In the genomic region with DNA sequence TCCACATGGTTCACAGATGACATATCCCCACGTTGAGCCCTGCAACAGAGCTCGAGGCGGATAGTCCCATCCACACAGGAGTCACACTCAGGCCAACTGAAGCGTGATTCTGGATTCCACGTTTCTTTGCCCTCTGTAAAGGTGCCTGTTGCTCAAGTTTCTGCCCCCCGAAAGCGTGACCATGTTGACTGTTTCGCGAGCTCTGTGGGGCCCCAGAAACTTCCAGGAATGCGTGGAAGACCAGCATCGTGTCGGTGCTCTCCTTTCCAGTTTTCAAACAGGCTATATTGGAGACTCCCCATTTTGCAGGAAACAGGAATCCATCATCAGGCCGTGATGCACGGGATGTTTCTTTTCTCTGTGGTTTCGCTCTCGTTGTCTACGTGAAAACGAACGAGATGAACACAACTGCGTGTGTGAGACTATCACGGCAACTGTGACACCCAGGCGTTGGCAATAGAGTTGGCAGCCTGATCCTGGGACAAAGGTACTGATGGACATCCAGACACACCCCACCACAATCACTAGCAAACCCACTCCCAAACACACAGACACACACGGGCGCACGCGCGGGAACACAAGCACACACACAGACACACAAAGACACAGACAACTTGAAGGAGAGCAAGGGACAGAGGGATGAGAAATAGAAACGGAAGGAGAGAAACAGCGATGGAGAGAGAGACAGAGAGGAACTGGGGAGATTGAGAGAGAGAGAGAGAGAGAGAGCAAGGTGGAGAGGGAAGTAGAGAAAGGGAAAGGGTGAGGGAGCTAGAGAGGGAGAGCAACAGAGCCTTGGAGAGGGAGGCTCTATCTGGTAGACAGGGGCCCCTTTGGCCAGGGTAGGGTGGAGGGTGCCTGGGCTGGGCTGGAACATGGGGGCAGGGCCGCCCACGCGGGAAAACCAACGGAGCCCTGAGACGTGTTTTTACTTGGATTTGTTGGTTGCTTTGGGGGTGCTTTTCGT, we compare ENCODE assay signal across 8 cellular contexts.
DNase-seq lines count a peak whose midpoint lies in the region; FAIRE-seq and TF ChIP-seq lines count a peak whose summit lies in the region.
"Not testable (repeated sequence)": the region's sequence is repeated elsewhere in the genome, so short reads cannot be mapped to it uniquely, and the experiment has no call there.

No MANE protein-coding gene starts in this region.

- not testable (repeated sequence) for H3K9ac ChIP-seq in HUES48 (ENCODE audit: low read depth, low read length); kidney (ENCODE audit: low read length in 2 of 2)
- H3K9ac ChIP-seq in astrocyte (ENCODE audit: low read length): peak overlapping the region; percentile 95

- not testable (repeated sequence) for H3K36me3 Mint-ChIP-seq in CD8-positive, alpha-beta memory T cell; astrocyte (ENCODE audit: low read depth, unreplicated experiment)

- H3K4me3 Mint-ChIP-seq in CD8-positive, alpha-beta memory T cell: peak overlapping the region; percentile 67 to 86 (median 78)
- peak overlapping the region; percentile 40 for H3K4me3 Mint-ChIP-seq in astrocyte (ENCODE audit: unreplicated experiment)

- H3K79me2 ChIP-seq in astrocyte (ENCODE audit: insufficient read depth, low read length): peaks cover 41% of the 10 kb centered on the region

- H3K4me3 ChIP-seq in CD8-positive, alpha-beta memory T cell (ENCODE audit: low read length): peak overlapping the region; percentile 56
- H3K4me3 ChIP-seq in HUES48 (ENCODE audit: low read depth, low read length) (0 out of 2 replicates have a peak overlapping the region, but pooled peaks have one; percentile 51), astrocyte (ENCODE audit: insufficient read depth, low read depth, low read length) (peak overlapping the region; percentile 73), esophagus squamous epithelium (peak overlapping the region in 3 of 4 donors; percentile 2 to 65 (median 23)), kidney (ENCODE audit: low read length in 2 of 2) (peak overlapping the region in 1 of 2 donors; percentile 35), neutrophil (ENCODE audit: low read depth in 1 of 2, low read length in 1 of 2) (peak overlapping the region; percentile 72 to 74), stomach (peak overlapping the region; percentile 1 to 54 (median 46))

- H3K36me3 ChIP-seq in CD8-positive, alpha-beta memory T cell (ENCODE audit: insufficient read depth, low read length); HUES48 (ENCODE audit: control insufficient read depth, insufficient read depth, low read length); astrocyte (ENCODE audit: insufficient read depth, low read length); esophagus squamous epithelium; kidney (ENCODE audit: control insufficient read depth in 1 of 2, insufficient read depth in 2 of 2, low read length in 2 of 2); neutrophil; stomach: not testable (repeated sequence)

- H3K27ac Mint-ChIP-seq in CD8-positive, alpha-beta memory T cell: peak overlapping the region; percentile 51 to 90 (median 84)
- H3K27ac Mint-ChIP-seq in astrocyte (ENCODE audit: unreplicated experiment): peak overlapping the region; percentile 4

- H3K9me3 Mint-ChIP-seq in CD8-positive, alpha-beta memory T cell: not testable (repeated sequence)
- H3K9me3 Mint-ChIP-seq in astrocyte (ENCODE audit: unreplicated experiment): peaks cover 21% of the 10 kb centered on the region

- H3K27me3 ChIP-seq in CD8-positive, alpha-beta memory T cell (ENCODE audit: insufficient read depth, low read length, poor library complexity, severe bottlenecking); astrocyte (ENCODE audit: insufficient read depth, low read length): not testable (repeated sequence)
- H3K27me3 ChIP-seq in HUES48 (ENCODE audit: control insufficient read depth, insufficient read depth, low read length) (peaks cover 56% of the 10 kb centered on the region), esophagus squamous epithelium (peaks cover 0 to 54% (median 8%) of the 10 kb centered on the region in 4 donors), neutrophil (peaks cover 54% of the 10 kb centered on the region), stomach (peaks cover 34 to 51% (median 42%) of the 10 kb centered on the region in 3 donors)

- H3K4me1 Mint-ChIP-seq in CD8-positive, alpha-beta memory T cell: peaks cover 30 to 40% (median 33%) of the 10 kb centered on the region in 3 donors
- not testable (repeated sequence) for H3K4me1 Mint-ChIP-seq in astrocyte (ENCODE audit: low read depth, unreplicated experiment)

- DNase-seq in CD8-positive, alpha-beta memory T cell: peak in 4 of 5 donors; percentile 18 to 67 (median 40)
- peak; percentile 48 for DNase-seq in activated CD4-positive, alpha-beta T cell treated with anti-CD3 and anti-CD28 coated beads for 48 hours
- DNase-seq in astrocyte (ENCODE audit: low read depth): peak; percentile 31
- not testable (repeated sequence) for DNase-seq in esophagus squamous epithelium (lab: John Stamatoyannopoulos, UW); stomach
- DNase-seq in kidney: peak; percentile 80

- intact Hi-C loops in esophagus squamous epithelium (cut with DNase I); kidney (cut with DNase I); stomach (cut with DNase I; ENCODE audit: low total_unique reads): not testable (repeated sequence)

- H3K9me3 ChIP-seq in CD8-positive, alpha-beta memory T cell (ENCODE audit: low read length); HUES48 (ENCODE audit: control insufficient read depth, insufficient read depth, low read length); astrocyte (ENCODE audit: insufficient read depth, low read depth, low read length); esophagus squamous epithelium; kidney (ENCODE audit: control insufficient read depth in 1 of 2, low read length in 2 of 2); neutrophil: not testable (repeated sequence)
- H3K9me3 ChIP-seq in stomach: peaks cover 0 to 19% (median 2%) of the 10 kb centered on the region in 4 donors

- peak in 1 of 4 donors; percentile 38 for TF ChIP-seq POLR2A in esophagus squamous epithelium (IDR thresholded peaks at IDR 0.05)
- not testable (repeated sequence) for TF ChIP-seq POLR2A in stomach (IDR thresholded peaks at IDR 0.05)

- H3K4me2 ChIP-seq in astrocyte (ENCODE audit: low read length): peak overlapping the region; percentile 87

- H3K27me3 Mint-ChIP-seq in CD8-positive, alpha-beta memory T cell: peaks cover 28% of the 10 kb centered on the region in 2 donors
- peaks cover 41% of the 10 kb centered on the region for H3K27me3 Mint-ChIP-seq in astrocyte (ENCODE audit: low read depth, unreplicated experiment)

- TF ChIP-seq CTCF in astrocyte (IDR thresholded peaks at IDR 0.05; ENCODE audit: insufficient read depth, low read depth, low read length); esophagus squamous epithelium (IDR thresholded peaks at IDR 0.05); kidney (IDR thresholded peaks at IDR 0.05; ENCODE audit: borderline replicate concordance, extremely low read depth, insufficient read depth); neutrophil (IDR thresholded peaks at IDR 0.05); stomach (IDR thresholded peaks at IDR 0.05): not testable (repeated sequence)

- not testable (repeated sequence) for TF ChIP-seq EP300 in stomach (IDR thresholded peaks at IDR 0.05)

- WGBS in esophagus squamous epithelium, 2 donors: 43 to 51% methylated on average over 35 of the region's 35 CpGs
- WGBS in stomach, 5 donors: 17 to 24% (median 20%) methylated on average over 35 of the region's 35 CpGs

- POLR2A ChIA-PET in CD8-positive, alpha-beta memory T cell (lab: Charles Lee): interaction anchor here (1.0 kb wide), 1 partner anchor 1018 kb away, joined by 4 read pairs; no protein-coding TSS in a partner anchor

- CTCF ChIA-PET in CD8-positive, alpha-beta memory T cell (lab: Charles Lee): interaction anchor here (1.1 kb wide), 1 partner anchor 1018 kb away, joined by 4 read pairs; no protein-coding TSS in a partner anchor

- H4K20me1 ChIP-seq in astrocyte (ENCODE audit: insufficient read depth, low read length): not testable (repeated sequence)

- FAIRE-seq in astrocyte (lab: Jason Lieb, UNC); kidney (lab: Jason Lieb, UNC): not testable (repeated sequence)

- not testable (repeated sequence) for H3K27ac ChIP-seq in CD8-positive, alpha-beta memory T cell (ENCODE audit: low read depth, low read length); HUES48 (ENCODE audit: low read depth, low read length); kidney (ENCODE audit: low read depth in 2 of 2, low read length in 2 of 2)
- peak overlapping the region; percentile 68 for H3K27ac ChIP-seq in astrocyte (ENCODE audit: low read depth, low read length)
- peak overlapping the region in 2 of 4 donors; percentile 1 to 77 for H3K27ac ChIP-seq in esophagus squamous epithelium
- peak overlapping the region; percentile 87 for H3K27ac ChIP-seq in neutrophil
- peak overlapping the region in 4 of 5 donors; percentile 13 to 78 (median 40) for H3K27ac ChIP-seq in stomach

- peaks cover 26% of the 10 kb centered on the region for H3K4me1 ChIP-seq in CD8-positive, alpha-beta memory T cell (ENCODE audit: insufficient read depth, low read length)
- not testable (repeated sequence) for H3K4me1 ChIP-seq in HUES48 (ENCODE audit: control insufficient read depth, insufficient read depth, low read length); kidney (ENCODE audit: control insufficient read depth in 1 of 2, insufficient read depth in 1 of 2, low read depth in 1 of 2, low read length in 2 of 2)
- H3K4me1 ChIP-seq in astrocyte (ENCODE audit: insufficient read depth, low read length) (peaks cover 28% of the 10 kb centered on the region), esophagus squamous epithelium (peaks cover 4 to 47% (median 20%) of the 10 kb centered on the region in 3 donors), neutrophil (ENCODE audit: control insufficient read depth in 1 of 2, insufficient read depth in 1 of 2, low read depth in 1 of 2, low read length in 1 of 2) (peaks cover 27 to 43% of the 10 kb centered on the region in 2 experiments), stomach (peaks cover 26 to 46% (median 38%) of the 10 kb centered on the region in 4 donors)

- H2AFZ ChIP-seq in astrocyte (ENCODE audit: low read depth, low read length): peak overlapping the region; percentile 81
